ENCODE assay signal across 12 cellular contexts in genomic region chr1:85296980-85297379, GRCh38. TPM values are rescaled to one million over a fixed set of nuclear protein-coding genes. Genes with fewer than 3 reads are reported as not detected.
A peak's percentile ranks its signal among the peaks of the same experiment; 100 is the strongest.
DNase-seq lines count a peak whose midpoint lies in the region; ATAC-seq, FAIRE-seq and TF ChIP-seq lines count a peak whose summit lies in the region.
"Had no signal": no experiment of that assay in that cellular context is flagged by ENCODE, and none has a peak within 500 bp of the region (broad histone marks: within the 10 kb centered on the region; RNA-seq: fewer than 3 reads in every experiment).

No MANE protein-coding gene starts in this region.

- DNase-seq in right atrium auricular region (ENCODE audit: low spot score) (no peak), Right ventricle myocardium superior (no peak), breast epithelium (ENCODE audit: low spot score in 2 of 2) (no peak), NCI-H345 treated with DMSO at 0.1 percent for 48 hours (lab: John Stamatoyannopoulos, UW; ENCODE audit: unreplicated experiment) (no peak), progenitor cell of endocrine pancreas (ENCODE audit: low spot score, unreplicated experiment) (no peak), small intestine (no peak)
- DNase-seq: activated T-cell treated with anti-CD3 and anti-CD28 coated beads, Interleukin-2, amount 50 U/mL, for 4 hours; head of caudate nucleus; NCI-H2227 treated with DMSO at 0.1 percent for 48 hours had no signal

- H3K27ac ChIP-seq in right atrium auricular region = peak overlapping the region; percentile 8 to 68
- H3K27ac ChIP-seq in breast epithelium = peak overlapping the region; percentile 90 to 91
- peak overlapping the region; percentile 66 for H3K27ac ChIP-seq in muscle layer of colon (ENCODE audit: low read depth, low read length)
- H3K27ac ChIP-seq in small intestine (ENCODE audit: low read depth in 1 of 2, low read length in 1 of 2) = peak overlapping the region in 1 of 2 donors; percentile 5

- no peaks in the 10 kb centered on the region for H3K9me3 Mint-ChIP-seq in progenitor cell of endocrine pancreas (ENCODE audit: low read depth)
- H3K9me3 Mint-ChIP-seq: activated T-cell treated with anti-CD3 and anti-CD28 coated beads, Interleukin-2, amount 50 U/mL, for 4 hours; dendritic cell treated with granulocyte-macrophage colony-stimulating factor and Interleukin-4, amounts not matched to agents 40 ng/mL and 50 ng/mL, for 4 days had no signal

- H3K36me3 ChIP-seq in right atrium auricular region (no peaks in the 10 kb centered on the region), breast epithelium (no peaks in the 10 kb centered on the region), muscle layer of colon (ENCODE audit: insufficient read depth, low read length) (no peaks in the 10 kb centered on the region), small intestine (ENCODE audit: control insufficient read depth in 2 of 2, insufficient read depth in 2 of 2, low read length in 2 of 2) (no peaks in the 10 kb centered on the region)

- intact Hi-C loops in Right ventricle myocardium superior (cut with DNase I) (no loop called here), breast epithelium (cut with DNase I; ENCODE audit: low total_unique reads) (no loop called here)

- no peak overlapping the region for H3K27ac Mint-ChIP-seq in progenitor cell of endocrine pancreas
- H3K27ac Mint-ChIP-seq: dendritic cell treated with granulocyte-macrophage colony-stimulating factor and Interleukin-4, amounts not matched to agents 40 ng/mL and 50 ng/mL, for 4 days had no signal

- no peak for FAIRE-seq in small intestine (lab: Jason Lieb, UNC)

- H3K4me3 Mint-ChIP-seq in progenitor cell of endocrine pancreas (ENCODE audit: low read depth) = no peak overlapping the region
- H3K4me3 Mint-ChIP-seq: dendritic cell treated with granulocyte-macrophage colony-stimulating factor and Interleukin-4, amounts not matched to agents 40 ng/mL and 50 ng/mL, for 4 days had no signal

- peaks cover 0 to 9% of the 10 kb centered on the region in 2 donors for H3K4me1 ChIP-seq in right atrium auricular region
- no peaks in the 10 kb centered on the region for H3K4me1 ChIP-seq in breast epithelium
- peaks cover 17% of the 10 kb centered on the region for H3K4me1 ChIP-seq in muscle layer of colon (ENCODE audit: insufficient read depth, low read length)
- H3K4me1 ChIP-seq in small intestine (ENCODE audit: control insufficient read depth in 2 of 2, insufficient read depth in 1 of 2, low read depth in 1 of 2, low read length in 1 of 2) = peaks cover 2 to 6% of the 10 kb centered on the region in 2 donors

- 50 to 69% (median 59%) methylated on average over 1 of the region's 1 CpG for WGBS in small intestine, 3 donors

- no peaks in the 10 kb centered on the region for H3K27me3 Mint-ChIP-seq in progenitor cell of endocrine pancreas

- H3K4me1 Mint-ChIP-seq in progenitor cell of endocrine pancreas (ENCODE audit: low read depth) = peaks cover 2% of the 10 kb centered on the region

- no peak overlapping the region for H3K9ac ChIP-seq in muscle layer of colon (ENCODE audit: low read length)

- H3K9me3 ChIP-seq in right atrium auricular region = no peaks in the 10 kb centered on the region
- no peaks in the 10 kb centered on the region for H3K9me3 ChIP-seq in breast epithelium
- no peaks in the 10 kb centered on the region for H3K9me3 ChIP-seq in muscle layer of colon (ENCODE audit: low read length)
- no peaks in the 10 kb centered on the region for H3K9me3 ChIP-seq in small intestine (ENCODE audit: control insufficient read depth, low read depth)

- ATAC-seq in Right ventricle myocardium superior (ENCODE audit: poor library complexity) (no peak), HG03175 (IDR thresholded peaks at IDR 0.05; ENCODE audit: unreplicated experiment) (no peak)

- TF ChIP-seq POLR2A in breast epithelium (IDR thresholded peaks at IDR 0.05) = no peak

- no peaks in the 10 kb centered on the region for H3K27me3 ChIP-seq in right atrium auricular region
- no peaks in the 10 kb centered on the region for H3K27me3 ChIP-seq in breast epithelium
- no peaks in the 10 kb centered on the region for H3K27me3 ChIP-seq in muscle layer of colon (ENCODE audit: control insufficient read depth in 1 of 2, insufficient read depth in 2 of 2, low read length in 2 of 2)
- H3K27me3 ChIP-seq in small intestine (ENCODE audit: control insufficient read depth in 2 of 2, insufficient read depth in 2 of 2, low read length in 2 of 2) = no peaks in the 10 kb centered on the region

- TF ChIP-seq CTCF in right atrium auricular region (IDR thresholded peaks at IDR 0.05) (no peak), breast epithelium (IDR thresholded peaks at IDR 0.05) (no peak), progenitor cell of endocrine pancreas (IDR thresholded peaks at IDR 0.05; ENCODE audit: unreplicated experiment) (no peak)

- H3K4me3 ChIP-seq in right atrium auricular region = no peak overlapping the region
- H3K4me3 ChIP-seq in breast epithelium = no peak overlapping the region
- peak overlapping the region in 1 of 2 donors; percentile 14 for H3K4me3 ChIP-seq in muscle layer of colon (ENCODE audit: low read depth in 1 of 2, low read length in 2 of 2)
- no peak overlapping the region for H3K4me3 ChIP-seq in small intestine (ENCODE audit: low read depth in 1 of 2, low read length in 2 of 2)

- H3K36me3 Mint-ChIP-seq in progenitor cell of endocrine pancreas (ENCODE audit: insufficient read depth) = no peaks in the 10 kb centered on the region

RNA-seq across cellular contexts. Expression of gene BCL10, which starts 20.5 kb away (rescaled TPM):
- total RNA-seq in right atrium auricular region (1 to 10 TPM; 7.5 to 8.0 TPM), Right ventricle myocardium superior (7.9 TPM), breast epithelium (10 to 100 TPM; 16.5 to 23.6 (median 17.7) TPM), progenitor cell of endocrine pancreas (19.9 and 20.9 TPM in 2 replicates)
- 10 to 100 TPM; 16.3 to 18.4 (median 17.3) TPM for polyA plus RNA-seq in small intestine

RNA-seq across cellular contexts. Expression of gene C1orf52, which starts 37.5 kb away (rescaled TPM):
- 1 to 10 TPM; 7.5 to 8.6 TPM for total RNA-seq in right atrium auricular region
- total RNA-seq in Right ventricle myocardium superior = 17.8 TPM
- total RNA-seq in breast epithelium = 10 to 100 TPM; 11.6 to 21.6 (median 15.0) TPM
- total RNA-seq in progenitor cell of endocrine pancreas = 41.0 and 42.2 TPM in 2 replicates
- 10 to 100 TPM; 15.9 to 19.5 (median 17.6) TPM for polyA plus RNA-seq in small intestine
